15 cellular contexts compared by ENCODE assay signal in the genomic region with DNA sequence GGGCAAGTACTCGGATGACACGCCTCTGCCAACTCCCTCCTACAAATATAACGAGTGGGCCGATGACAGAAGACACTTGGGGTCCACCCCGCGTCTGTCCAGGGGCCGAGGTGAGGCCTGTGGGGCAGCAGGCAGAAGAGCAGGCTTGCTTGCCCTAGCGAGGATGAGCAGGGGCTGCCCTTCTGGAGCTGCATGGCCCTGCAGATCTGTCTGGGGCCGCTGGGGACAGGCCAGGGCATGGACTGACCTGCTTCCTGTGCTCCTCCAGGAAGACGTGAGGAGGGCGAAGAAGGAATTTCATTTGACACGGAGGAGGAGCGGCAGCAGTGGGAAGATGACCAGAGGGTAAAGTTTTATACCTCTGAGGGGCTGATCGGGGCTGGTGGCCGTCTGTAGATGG. TPM values are rescaled to one million over a fixed set of nuclear protein-coding genes. Genes with fewer than 3 reads are reported as not detected.
DNase-seq lines count a peak whose midpoint lies in the region; ATAC-seq, FAIRE-seq and TF ChIP-seq lines count a peak whose summit lies in the region.
"Had no signal": no experiment of that assay in that cellular context is flagged by ENCODE, and none has a peak within 500 bp of the region (broad histone marks: within the 10 kb centered on the region; RNA-seq: fewer than 3 reads in every experiment).

No MANE protein-coding gene starts in this region.

- H3K27ac ChIP-seq in HepG2 (ENCODE audit: extremely low read length, insufficient read depth, low read length) (no peak overlapping the region), right lobe of liver (no peak overlapping the region)

- H3K4me3 ChIP-seq in HepG2 (replicated peaks in 1 of 3; ENCODE audit: insufficient read depth in 1 of 3, low read depth in 2 of 3, low read length in 3 of 3) (no peak overlapping the region), right lobe of liver (no peak overlapping the region), BE2C (ENCODE audit: low read depth, low read length) (no peak overlapping the region)

- ATAC-seq in HepG2: peak; percentile 52
- no peak for ATAC-seq in right lobe of liver
- ATAC-seq in T-helper 17 cell: no peak

- 77% methylated on average over 15 of the region's 15 CpGs for WGBS in HepG2 (ENCODE audit: low lambda C conversion rate)
- 67% methylated on average over 6 of the region's 15 CpGs for WGBS in right lobe of liver (ENCODE audit: insufficient coverage, low coverage, low lambda C conversion rate, missing lambda C conversion rate)

- H3K27me3 ChIP-seq in HepG2 (ENCODE audit: control insufficient read depth in 1 of 2, insufficient read depth in 2 of 2, low read length in 2 of 2) (peaks cover 0 to 4% of the 10 kb centered on the region in 2 experiments; a peak in 1 of 5 replicates), right lobe of liver (no peaks in the 10 kb centered on the region), BE2C (no peaks in the 10 kb centered on the region)

- intact Hi-C loops in HepG2 (cut with micrococcal nuclease; ENCODE audit: unreplicated experiment): loop anchor here (1.0 to 5.0 kb wide), 3 partner anchors 33 to 137 kb away; a partner anchor contains a TSS
- intact Hi-C loops in right lobe of liver (cut with DNase I): no loop called here

- H3K9ac ChIP-seq in HepG2 (ENCODE audit: insufficient read depth, low read depth, low read length): no peak overlapping the region

- H3K4me1 ChIP-seq in HepG2 (ENCODE audit: insufficient read depth, low read length): peaks cover 23% of the 10 kb centered on the region
- H3K4me1 ChIP-seq in right lobe of liver: peaks cover 0 to 14% (median 6%) of the 10 kb centered on the region in 4 donors
- H3K4me1 ChIP-seq in BE2C: no peaks in the 10 kb centered on the region; the same call in 1 of the 2 replicates

- H3K4me3 Mint-ChIP-seq in T-helper 17 cell (no peak overlapping the region), glutamatergic neuron (ENCODE audit: unreplicated experiment) (no peak overlapping the region)

- H3K36me3 Mint-ChIP-seq in T-helper 17 cell (ENCODE audit: low read depth): peaks cover 21% of the 10 kb centered on the region
- H3K36me3 Mint-ChIP-seq in glutamatergic neuron (ENCODE audit: unreplicated experiment): peaks cover 6% of the 10 kb centered on the region

- H3K27me3 Mint-ChIP-seq in T-helper 17 cell: no peaks in the 10 kb centered on the region
- H3K27me3 Mint-ChIP-seq in glutamatergic neuron (ENCODE audit: unreplicated experiment): no peaks in the 10 kb centered on the region
- H3K27me3 Mint-ChIP-seq: CD4-positive, CD25-positive, alpha-beta regulatory T cell had no signal

- no TSS peak for BruUV-seq in HepG2 (replicated peaks; lab: Mats Ljungman, UMichigan)

- H3K9me3 ChIP-seq in HepG2 (ENCODE audit: low read length) (no peaks in the 10 kb centered on the region), right lobe of liver (no peaks in the 10 kb centered on the region), T-helper 17 cell (ENCODE audit: control insufficient read depth, low read length, poor library complexity, severe bottlenecking) (no peaks in the 10 kb centered on the region), BE2C (no peaks in the 10 kb centered on the region)

- H3K27ac Mint-ChIP-seq in T-helper 17 cell (peak overlapping the region; percentile 29), glutamatergic neuron (ENCODE audit: unreplicated experiment) (peak overlapping the region; percentile 53)
- H3K27ac Mint-ChIP-seq: CD4-positive, CD25-positive, alpha-beta regulatory T cell had no signal

- no peak for FAIRE-seq in HepG2 (lab: Jason Lieb, UNC)
- FAIRE-seq: A204.1, RCC 7860 had no signal

- no peak for TF ChIP-seq RAD21 in HepG2 (CRISPR knock-in tag; IDR thresholded peaks at IDR 0.05)

- no peak for TF ChIP-seq CTCF in HepG2 (CRISPR knock-in tag; IDR thresholded peaks at IDR 0.05)
- TF ChIP-seq CTCF in right lobe of liver (IDR thresholded peaks at IDR 0.05): no peak
- TF ChIP-seq CTCF in glutamatergic neuron (IDR thresholded peaks at IDR 0.05; ENCODE audit: partially characterized antibody, unreplicated experiment): no peak
- no peak for TF ChIP-seq CTCF in BE2C (IDR thresholded peaks at IDR 0.05; ENCODE audit: low read depth, low read length)

- no peak overlapping the region for H2AFZ ChIP-seq in HepG2 (ENCODE audit: low read length)

- H3K9me3 Mint-ChIP-seq in glutamatergic neuron (ENCODE audit: unreplicated experiment): no peaks in the 10 kb centered on the region
- H3K9me3 Mint-ChIP-seq: CD4-positive, CD25-positive, alpha-beta regulatory T cell had no signal

- no peaks in the 10 kb centered on the region; the same call in none of the 2 replicates for H4K20me1 ChIP-seq in HepG2 (ENCODE audit: insufficient read depth, low read length)

- CTCF ChIA-PET in HepG2 (lab: Yijun Ruan, JAX; ENCODE audit: low intra/inter-chr PET ratio, low total read pairs): interaction anchor here (2.1 kb wide), 1 partner anchor 32 kb away, joined by 58 read pairs; no protein-coding TSS in a partner anchor

- H3K79me2 ChIP-seq in HepG2 (ENCODE audit: insufficient read depth, low read length): peaks cover 34% of the 10 kb centered on the region

- H3K4me1 Mint-ChIP-seq in T-helper 17 cell (peaks cover 28% of the 10 kb centered on the region), glutamatergic neuron (ENCODE audit: low read depth, unreplicated experiment) (peaks cover 7% of the 10 kb centered on the region)

- POLR2A ChIA-PET in HepG2 (lab: Yijun Ruan, JAX): no interaction called here

- peaks cover 64 to 79% of the 10 kb centered on the region in 2 experiments for H3K36me3 ChIP-seq in HepG2 (replicated peaks in 1 of 2; ENCODE audit: control insufficient read depth in 1 of 2, insufficient read depth in 2 of 2, low read length in 2 of 2)
- H3K36me3 ChIP-seq in right lobe of liver: peaks cover 9 to 79% (median 42%) of the 10 kb centered on the region in 4 donors
- peaks cover 77% of the 10 kb centered on the region for H3K36me3 ChIP-seq in BE2C

- H3K4me2 ChIP-seq in HepG2 (ENCODE audit: low read depth, low read length): no peak overlapping the region

- no peak for DNase-seq in HepG2 (ENCODE audit: low spot score)
- no peak for DNase-seq in right lobe of liver
- no peak for DNase-seq in T-helper 17 cell
- DNase-seq in glutamatergic neuron: no peak
- DNase-seq in retina: peak; percentile 13
- DNase-seq in T-helper 9 cell: no peak
- no peak for DNase-seq in BE2C
- DNase-seq in GM19238 (ENCODE audit: insufficient read length, low spot score): no peak
- DNase-seq: NCI-H1930, SIG-M5 had no signal

- no peak for TF ChIP-seq EP300 in HepG2 (IDR thresholded peaks at IDR 0.05; ENCODE audit: low read depth in 2 of 2, low read length in 2 of 2)
- no peak for TF ChIP-seq EP300 in HepG2 (CRISPR knock-in tag; IDR thresholded peaks at IDR 0.05; ENCODE audit: borderline replicate concordance)

- in situ Hi-C loops in HepG2 (cut with HindIII; ENCODE audit: extremely low pct_ligation_motif_present, low pct_unique_long_range_greater_than_20kb): no loop called here

- no peak for TF ChIP-seq POLR2A in HepG2 (IDR thresholded peaks at IDR 0.05; ENCODE audit: insufficient read depth in 1 of 2, low read depth in 2 of 2, low read length in 2 of 2)
- no peak for TF ChIP-seq POLR2A in right lobe of liver (IDR thresholded peaks at IDR 0.05)

RNA-seq across cellular contexts. Expression of a gene that starts 5.3 kb away (rescaled TPM):
- total RNA-seq in HepG2 (2016; rRNA removed; fragmentation: Illumina TruSeq; extraction: Trizol): 58.9 and 85.9 TPM in 2 replicates
- total RNA-seq in HepG2 (2016; cell fraction: cytosol; rRNA removed; fragmentation: Illumina TruSeq; extraction: Trizol; ENCODE audit: low read depth): 14.5 and 15.5 TPM in 2 replicates
- total RNA-seq in HepG2 (2016; cell fraction: insoluble cytoplasmic fraction; rRNA removed; fragmentation: Illumina TruSeq; extraction: Trizol): 48.6 and 86.7 TPM in 2 replicates
- 21.7 and 23.0 TPM in 2 replicates for total RNA-seq in HepG2 (2016; cell fraction: membrane; rRNA removed; fragmentation: Illumina TruSeq; extraction: Trizol)
- 82.9 and 85.2 TPM in 2 replicates for total RNA-seq in HepG2 (2016; cell fraction: nucleus; rRNA removed; fragmentation: Illumina TruSeq; extraction: Trizol)
- polyA plus RNA-seq in HepG2 (2011; rRNA removed): 54.4 and 57.8 TPM in 2 replicates
- 33.6 and 46.3 TPM in 2 replicates for polyA plus RNA-seq in HepG2 (2011; cell fraction: cytosol; rRNA removed)
- 245 and 273 TPM in 2 replicates for polyA plus RNA-seq in HepG2 (2011; cell fraction: nucleus; rRNA removed)
- polyA plus RNA-seq in HepG2 (2012): 54.2 and 64.4 TPM in 2 replicates
- polyA plus RNA-seq in HepG2 (2016; cell fraction: cytosol; fragmentation: Illumina TruSeq; extraction: Trizol; ENCODE audit: low read depth): 4.0 and 4.3 TPM in 2 replicates
- polyA plus RNA-seq in HepG2 (2016; cell fraction: insoluble cytoplasmic fraction; fragmentation: Illumina TruSeq; extraction: Trizol; ENCODE audit: low read depth): 40.9 and 48.3 TPM in 2 replicates
- polyA plus RNA-seq in HepG2 (2016; cell fraction: membrane; fragmentation: Illumina TruSeq; extraction: Trizol; ENCODE audit: low read depth): 7.3 and 10.2 TPM in 2 replicates
- 193 and 204 TPM in 2 replicates for polyA plus RNA-seq in HepG2 (2016; cell fraction: nucleus; fragmentation: Illumina TruSeq; extraction: Trizol; ENCODE audit: insufficient read depth, low read depth)
- polyA minus RNA-seq in HepG2 (2011; rRNA and poly(A)+ RNA removed; ENCODE audit: low replicate concordance): 86.4 and 115 TPM in 2 replicates
- 47.6 and 64.3 TPM in 2 replicates for polyA minus RNA-seq in HepG2 (2011; cell fraction: cytosol; rRNA and poly(A)+ RNA removed)
- polyA minus RNA-seq in HepG2 (2011; cell fraction: nucleus; rRNA and poly(A)+ RNA removed): 89.3 and 93.6 TPM in 2 replicates
- 10 to 100 TPM; 22.2 to 29.8 (median 23.3) TPM for total RNA-seq in right lobe of liver
- total RNA-seq in T-helper 17 cell: 100 to 1,000 TPM in 1 of 2 donors, 10 to 100 TPM in 1; 93.5 to 122 TPM
- 86.5 TPM for total RNA-seq in glutamatergic neuron (ENCODE audit: unreplicated experiment)
- 232 TPM for polyA plus RNA-seq in BE2C (2012; ENCODE audit: insufficient read depth, insufficient read length, low read depth)

RNA-seq across cellular contexts. Expression of a gene that starts 5.5 kb away (rescaled TPM):
- total RNA-seq in HepG2 (2016; rRNA removed; fragmentation: Illumina TruSeq; extraction: Trizol) (18.3 and 24.4 TPM in 2 replicates), right lobe of liver (10 to 100 TPM in 2 of 6 experiments, 1 to 10 TPM in 4; 5.5 to 11.6 (median 8.2) TPM), T-helper 17 cell (10 to 100 TPM; 11.3 to 14.0 TPM), glutamatergic neuron (ENCODE audit: unreplicated experiment) (7.1 TPM)
- total RNA-seq in HepG2 (2016; cell fraction: cytosol; rRNA removed; fragmentation: Illumina TruSeq; extraction: Trizol; ENCODE audit: low read depth): 9.5 and 11.8 TPM in 2 replicates
- 18.8 and 30.9 TPM in 2 replicates for total RNA-seq in HepG2 (2016; cell fraction: insoluble cytoplasmic fraction; rRNA removed; fragmentation: Illumina TruSeq; extraction: Trizol)
- 8.7 and 9.5 TPM in 2 replicates for total RNA-seq in HepG2 (2016; cell fraction: membrane; rRNA removed; fragmentation: Illumina TruSeq; extraction: Trizol)
- 9.0 and 14.7 TPM in 2 replicates for total RNA-seq in HepG2 (2016; cell fraction: nucleus; rRNA removed; fragmentation: Illumina TruSeq; extraction: Trizol)
- polyA plus RNA-seq in HepG2 (2011; rRNA removed): 14.5 and 17.4 TPM in 2 replicates
- 11.2 and 14.4 TPM in 2 replicates for polyA plus RNA-seq in HepG2 (2011; cell fraction: cytosol; rRNA removed)
- polyA plus RNA-seq in HepG2 (2011; cell fraction: nucleus; rRNA removed): 7.1 and 10.1 TPM in 2 replicates
- polyA plus RNA-seq in HepG2 (2012): 11.4 and 16.0 TPM in 2 replicates
- polyA plus RNA-seq in HepG2 (2016; cell fraction: cytosol; fragmentation: Illumina TruSeq; extraction: Trizol; ENCODE audit: low read depth): 3.8 and 4.9 TPM in 2 replicates
- polyA plus RNA-seq in HepG2 (2016; cell fraction: insoluble cytoplasmic fraction; fragmentation: Illumina TruSeq; extraction: Trizol; ENCODE audit: low read depth): 23.9 and 29.5 TPM in 2 replicates
- 7.5 TPM in 2 replicates for polyA plus RNA-seq in HepG2 (2016; cell fraction: membrane; fragmentation: Illumina TruSeq; extraction: Trizol; ENCODE audit: low read depth)
- 18.3 and 20.5 TPM in 2 replicates for polyA plus RNA-seq in HepG2 (2016; cell fraction: nucleus; fragmentation: Illumina TruSeq; extraction: Trizol; ENCODE audit: insufficient read depth, low read depth)
- polyA minus RNA-seq in HepG2 (2011; rRNA and poly(A)+ RNA removed; ENCODE audit: low replicate concordance): 4.6 and 8.0 TPM in 2 replicates
- polyA minus RNA-seq in HepG2 (2011; cell fraction: cytosol; rRNA and poly(A)+ RNA removed): 5.5 and 5.8 TPM in 2 replicates
- polyA minus RNA-seq in HepG2 (2011; cell fraction: nucleus; rRNA and poly(A)+ RNA removed): 8.6 and 11.6 TPM in 2 replicates
- polyA plus RNA-seq in BE2C (2012; ENCODE audit: insufficient read depth, insufficient read length, low read depth): 10.2 TPM

RNA-seq across cellular contexts. Expression of a gene that starts 35.9 kb away (rescaled TPM):
- total RNA-seq in HepG2 (2016; rRNA removed; fragmentation: Illumina TruSeq; extraction: Trizol) (29.5 and 50.5 TPM in 2 replicates), right lobe of liver (100 to 1,000 TPM; 115 to 337 (median 142) TPM), T-helper 17 cell (not detected), glutamatergic neuron (ENCODE audit: unreplicated experiment) (not detected)
- 12.5 and 12.9 TPM in 2 replicates for total RNA-seq in HepG2 (2016; cell fraction: cytosol; rRNA removed; fragmentation: Illumina TruSeq; extraction: Trizol; ENCODE audit: low read depth)
- 30.8 and 52.5 TPM in 2 replicates for total RNA-seq in HepG2 (2016; cell fraction: insoluble cytoplasmic fraction; rRNA removed; fragmentation: Illumina TruSeq; extraction: Trizol)
- 17.8 and 19.1 TPM in 2 replicates for total RNA-seq in HepG2 (2016; cell fraction: membrane; rRNA removed; fragmentation: Illumina TruSeq; extraction: Trizol)
- 41.5 and 48.6 TPM in 2 replicates for total RNA-seq in HepG2 (2016; cell fraction: nucleus; rRNA removed; fragmentation: Illumina TruSeq; extraction: Trizol)
- polyA plus RNA-seq in HepG2 (2011; rRNA removed): 107 and 123 TPM in 2 replicates
- polyA plus RNA-seq in HepG2 (2011; cell fraction: cytosol; rRNA removed): 94.0 and 130 TPM in 2 replicates
- polyA plus RNA-seq in HepG2 (2011; cell fraction: nucleus; rRNA removed): 62.2 and 82.7 TPM in 2 replicates
- 33.5 and 49.7 TPM in 2 replicates for polyA plus RNA-seq in HepG2 (2012)
- polyA plus RNA-seq in HepG2 (2016; cell fraction: cytosol; fragmentation: Illumina TruSeq; extraction: Trizol; ENCODE audit: low read depth): 10.7 and 12.1 TPM in 2 replicates
- polyA plus RNA-seq in HepG2 (2016; cell fraction: insoluble cytoplasmic fraction; fragmentation: Illumina TruSeq; extraction: Trizol; ENCODE audit: low read depth): 25.0 and 25.5 TPM in 2 replicates
- polyA plus RNA-seq in HepG2 (2016; cell fraction: membrane; fragmentation: Illumina TruSeq; extraction: Trizol; ENCODE audit: low read depth): 10.2 and 13.0 TPM in 2 replicates
- polyA plus RNA-seq in HepG2 (2016; cell fraction: nucleus; fragmentation: Illumina TruSeq; extraction: Trizol; ENCODE audit: insufficient read depth, low read depth): 77.3 and 85.6 TPM in 2 replicates
- polyA minus RNA-seq in HepG2 (2011; rRNA and poly(A)+ RNA removed; ENCODE audit: low replicate concordance): 45.3 TPM in 1 of 2 replicates, not detected in the other
- polyA minus RNA-seq in HepG2 (2011; cell fraction: cytosol; rRNA and poly(A)+ RNA removed): 27.7 and 38.2 TPM in 2 replicates
- 22.4 and 28.3 TPM in 2 replicates for polyA minus RNA-seq in HepG2 (2011; cell fraction: nucleus; rRNA and poly(A)+ RNA removed)
- polyA plus RNA-seq in BE2C (2012; ENCODE audit: insufficient read depth, insufficient read length, low read depth): not detected
- total RNA-seq: CD4-positive, CD25-positive, alpha-beta regulatory T cell; IMR-90; LHCN-M2 had no signal
- polyA plus RNA-seq: IMR-90 had no signal

RNA-seq across cellular contexts. Expression of a gene that starts 44.6 kb away (rescaled TPM):
- total RNA-seq in HepG2 (2016; rRNA removed; fragmentation: Illumina TruSeq; extraction: Trizol) (204 and 387 TPM in 2 replicates), right lobe of liver (over 10,000 TPM; 42,048 to 58,242 (median 47,923) TPM), T-helper 17 cell (under 1 TPM in 1 of 2 donors, not detected in 1; 0.57 TPM), glutamatergic neuron (ENCODE audit: unreplicated experiment) (not detected)
- 101 and 104 TPM in 2 replicates for total RNA-seq in HepG2 (2016; cell fraction: cytosol; rRNA removed; fragmentation: Illumina TruSeq; extraction: Trizol; ENCODE audit: low read depth)
- 212 and 406 TPM in 2 replicates for total RNA-seq in HepG2 (2016; cell fraction: insoluble cytoplasmic fraction; rRNA removed; fragmentation: Illumina TruSeq; extraction: Trizol)
- 87.2 and 95.2 TPM in 2 replicates for total RNA-seq in HepG2 (2016; cell fraction: membrane; rRNA removed; fragmentation: Illumina TruSeq; extraction: Trizol)
- total RNA-seq in HepG2 (2016; cell fraction: nucleus; rRNA removed; fragmentation: Illumina TruSeq; extraction: Trizol): 285 and 296 TPM in 2 replicates
- polyA plus RNA-seq in HepG2 (2011; rRNA removed): 524 and 697 TPM in 2 replicates
- 453 and 910 TPM in 2 replicates for polyA plus RNA-seq in HepG2 (2011; cell fraction: cytosol; rRNA removed)
- 156 and 249 TPM in 2 replicates for polyA plus RNA-seq in HepG2 (2011; cell fraction: nucleus; rRNA removed)
- polyA plus RNA-seq in HepG2 (2012): 146 and 552 TPM in 2 replicates
- polyA plus RNA-seq in HepG2 (2016; cell fraction: cytosol; fragmentation: Illumina TruSeq; extraction: Trizol; ENCODE audit: low read depth): 90.8 and 96.3 TPM in 2 replicates
- polyA plus RNA-seq in HepG2 (2016; cell fraction: insoluble cytoplasmic fraction; fragmentation: Illumina TruSeq; extraction: Trizol; ENCODE audit: low read depth): 197 and 222 TPM in 2 replicates
- polyA plus RNA-seq in HepG2 (2016; cell fraction: membrane; fragmentation: Illumina TruSeq; extraction: Trizol; ENCODE audit: low read depth): 71.5 and 78.8 TPM in 2 replicates
- polyA plus RNA-seq in HepG2 (2016; cell fraction: nucleus; fragmentation: Illumina TruSeq; extraction: Trizol; ENCODE audit: insufficient read depth, low read depth): 495 and 512 TPM in 2 replicates
- polyA minus RNA-seq in HepG2 (2011; rRNA and poly(A)+ RNA removed; ENCODE audit: low replicate concordance): 0.77 and 754 TPM in 2 replicates
- 250 and 368 TPM in 2 replicates for polyA minus RNA-seq in HepG2 (2011; cell fraction: cytosol; rRNA and poly(A)+ RNA removed)
- polyA minus RNA-seq in HepG2 (2011; cell fraction: nucleus; rRNA and poly(A)+ RNA removed): 79.4 and 147 TPM in 2 replicates
- 0.59 TPM for polyA plus RNA-seq in BE2C (2012; ENCODE audit: insufficient read depth, insufficient read length, low read depth)
- total RNA-seq: CD4-positive, CD25-positive, alpha-beta regulatory T cell; IMR-90; LHCN-M2 had no signal
- polyA plus RNA-seq: CD4-positive, CD25-positive, alpha-beta regulatory T cell; IMR-90 had no signal

Comparison
In these comparisons a context has a peak if more than half of its experiments do, and no peak if none do; other contexts are left out.
1. RNA of a gene that starts 35.9 kb away (total RNA-seq): 115 to 337 TPM in right lobe of liver and 12.5 to 52.5 TPM in HepG2; not detected in T-helper 17 cell and not detected in glutamatergic neuron (single experiment); every median in the first group is over 10 times any median in the second.